1 cellular context compared by ENCODE assay signal in the genomic region with DNA sequence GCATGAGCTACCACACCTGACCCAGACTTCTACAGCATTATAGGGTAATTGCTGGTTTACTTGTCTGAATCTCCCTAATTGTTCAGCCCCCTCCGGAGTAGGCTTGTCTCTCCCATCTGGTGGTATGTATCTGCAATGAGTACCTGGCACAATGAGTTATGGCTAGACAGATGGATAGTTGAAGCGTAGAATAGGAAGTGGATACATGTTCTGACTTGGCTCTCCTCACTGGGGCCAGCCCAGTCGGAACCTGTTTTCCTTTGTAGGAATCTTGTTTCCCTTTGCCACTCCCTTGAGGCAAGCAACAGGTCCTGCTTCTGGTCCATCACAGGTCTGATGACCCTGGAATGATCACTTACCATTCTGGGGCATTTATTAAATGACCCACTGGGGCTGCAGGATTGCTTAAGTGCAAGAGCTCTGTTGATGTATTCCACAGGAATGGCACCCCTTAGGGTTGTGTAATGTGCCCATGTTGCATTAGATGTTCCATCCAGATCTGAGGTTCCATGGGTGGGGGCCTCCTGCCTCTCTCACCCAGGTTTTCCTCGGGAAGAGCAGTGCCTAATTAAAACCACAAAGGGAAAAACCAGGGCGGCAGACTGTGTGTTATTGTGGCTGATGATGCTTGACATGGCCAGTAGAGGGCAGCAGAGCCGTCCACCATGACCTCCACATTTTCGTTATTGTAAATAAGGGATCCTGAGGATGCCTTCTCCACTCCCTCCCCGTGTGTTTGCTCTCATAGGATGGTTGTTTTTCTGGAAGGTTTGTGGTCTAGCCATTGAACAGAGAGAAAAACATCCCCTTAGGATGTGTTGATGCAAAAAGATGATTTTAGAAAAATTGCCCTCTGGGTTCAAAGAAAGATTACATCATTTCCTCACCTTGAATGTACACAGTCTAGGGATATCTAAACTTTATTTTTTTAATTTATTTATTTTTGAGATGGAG.
TF ChIP-seq lines count a peak whose summit lies in the region.

No MANE protein-coding gene starts in this region.

TF ChIP-seq in liver, 16 proteins besides CTCF, POLR2A, EP300 and RAD21 (continued from another document):
- TF ChIP-seq GABPA (IDR thresholded peaks at IDR 0.05 in 1 of 2, conservative IDR thresholded peaks at IDR 0.05 in 1 of 2), result no peak
- TF ChIP-seq, protein P1, sequence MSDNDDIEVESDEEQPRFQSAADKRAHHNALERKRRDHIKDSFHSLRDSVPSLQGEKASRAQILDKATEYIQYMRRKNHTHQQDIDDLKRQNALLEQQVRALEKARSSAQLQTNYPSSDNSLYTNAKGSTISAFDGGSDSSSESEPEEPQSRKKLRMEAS (IDR thresholded peaks at IDR 0.05), result no peak
- TF ChIP-seq SP1 (IDR thresholded peaks at IDR 0.05), result no peak
